In the genomic region with DNA sequence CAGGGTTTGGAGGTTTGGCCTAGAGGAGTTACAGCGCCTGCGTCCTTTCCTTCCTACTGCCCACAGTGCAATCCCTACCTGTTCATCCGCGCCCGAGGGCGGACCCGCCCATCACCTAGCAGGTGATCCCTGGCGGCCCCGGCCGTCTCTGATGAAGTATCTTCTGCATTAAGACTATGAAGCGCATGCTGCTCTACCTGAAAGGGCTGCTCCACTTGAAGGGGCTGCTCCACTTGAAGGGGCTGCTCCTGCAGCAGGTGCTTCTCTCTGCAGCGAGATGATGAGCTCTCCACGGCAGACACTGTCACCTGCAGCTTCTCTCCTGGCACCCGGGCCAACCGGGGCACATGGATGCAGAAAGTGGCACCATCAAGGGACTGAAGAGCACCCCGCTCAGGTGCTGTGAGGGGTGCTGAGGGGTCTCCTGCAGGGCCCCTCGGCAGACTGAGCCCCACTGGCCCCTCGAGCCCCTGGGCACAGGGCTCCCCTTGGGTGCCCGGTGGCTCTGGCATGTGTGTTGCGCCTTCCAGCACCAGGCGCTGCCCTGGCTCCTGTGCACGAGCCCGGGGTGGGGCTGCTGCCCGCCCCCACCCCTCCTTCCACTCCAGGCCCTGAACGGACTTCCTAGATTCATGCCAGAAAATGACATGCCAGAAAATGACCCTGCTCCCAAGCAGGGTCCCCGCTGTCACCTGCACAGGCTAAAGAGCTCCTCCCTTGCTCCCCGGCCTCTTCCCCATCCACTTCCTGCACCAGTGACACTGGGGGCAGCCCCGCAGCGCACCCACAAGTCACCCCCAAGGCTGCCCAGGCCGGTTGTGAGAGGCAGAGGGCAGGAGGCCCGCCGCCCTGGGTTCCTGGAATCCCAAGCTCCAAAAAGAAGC, we compare ENCODE assay signal across 1 cellular context.
TF ChIP-seq lines count a peak whose summit lies in the region.

No MANE protein-coding gene starts in this region.

TF ChIP-seq in HepG2, 621 proteins besides CTCF, POLR2A, EP300 and RAD21:
- TF ChIP-seq ETV6 (CRISPR knock-in tag; conservative IDR thresholded peaks at IDR 0.05), result no peak
- no peak for TF ChIP-seq ADNP (CRISPR knock-in tag; IDR thresholded peaks at IDR 0.05)
- TF ChIP-seq MYNN (CRISPR knock-in tag; IDR thresholded peaks at IDR 0.05; ENCODE audit: low read depth), result no peak
- no peak for TF ChIP-seq SYNCRIP (IDR thresholded peaks at IDR 0.05; ENCODE audit: insufficient read depth, low read depth, low read length)
- TF ChIP-seq ZBTB34 (CRISPR knock-in tag; IDR thresholded peaks at IDR 0.05), result no peak
- no peak for TF ChIP-seq ZNF562 (CRISPR knock-in tag; IDR thresholded peaks at IDR 0.05; ENCODE audit: borderline replicate concordance)
- no peak for TF ChIP-seq YEATS4 (CRISPR knock-in tag; IDR thresholded peaks at IDR 0.05; ENCODE audit: borderline replicate concordance)
- no peak for TF ChIP-seq NONO (IDR thresholded peaks at IDR 0.05)
- no peak for TF ChIP-seq NONO (CRISPR knock-in tag; conservative IDR thresholded peaks at IDR 0.05)
- TF ChIP-seq RERE (CRISPR knock-in tag; IDR thresholded peaks at IDR 0.05; ENCODE audit: low read depth), result no peak
- TF ChIP-seq RXRA (CRISPR knock-in tag; IDR thresholded peaks at IDR 0.05), result no peak
- no peak for TF ChIP-seq STAT5B (CRISPR knock-in tag; IDR thresholded peaks at IDR 0.05)
- no peak for TF ChIP-seq PHF21A (CRISPR knock-in tag; IDR thresholded peaks at IDR 0.05)
- no peak for TF ChIP-seq FOXP1 (IDR thresholded peaks at IDR 0.05)
- TF ChIP-seq FOXP1 (CRISPR knock-in tag; IDR thresholded peaks at IDR 0.05), result no peak
- no peak for TF ChIP-seq SUZ12 (IDR thresholded peaks at IDR 0.05; ENCODE audit: low read depth, low read length)
- no peak for TF ChIP-seq SMAD9 (CRISPR knock-in tag; IDR thresholded peaks at IDR 0.05)
- no peak for TF ChIP-seq ATM (IDR thresholded peaks at IDR 0.05; ENCODE audit: borderline replicate concordance)
- no peak for TF ChIP-seq HNRNPUL1 (IDR thresholded peaks at IDR 0.05; ENCODE audit: low read depth, low read length)
- TF ChIP-seq TBX3 (IDR thresholded peaks at IDR 0.05; ENCODE audit: borderline replicate concordance), result no peak
TF ChIP-seq in HepG2: peak in this region for 0.
